In genomic region chr22:30947821-30948454, GRCh38 we compare ENCODE assay signal across 8 cellular contexts. TPM values are rescaled to one million over a fixed set of nuclear protein-coding genes. Genes with fewer than 3 reads are reported as not detected.
DNase-seq lines count a peak whose midpoint lies in the region; ATAC-seq and TF ChIP-seq lines count a peak whose summit lies in the region.

No MANE protein-coding gene starts in this region.

- peaks cover 50% of the 10 kb centered on the region for H3K36me3 Mint-ChIP-seq in osteocyte (ENCODE audit: unreplicated experiment)

- H3K27me3 Mint-ChIP-seq in osteocyte (ENCODE audit: unreplicated experiment), result no peaks in the 10 kb centered on the region

- in situ Hi-C loops in ACHN (cut with HindIII; ENCODE audit: low pct_ligation_motif_present, low pct_unique_long_range_greater_than_20kb, low sequenced_read_pairs), result no loop called here

- ATAC-seq in GM21619 (IDR thresholded peaks at IDR 0.05; ENCODE audit: unreplicated experiment) (no peak), GM18907 (IDR thresholded peaks at IDR 0.05; ENCODE audit: unreplicated experiment) (no peak), HG03108 (IDR thresholded peaks at IDR 0.05; ENCODE audit: unreplicated experiment) (no peak)

- peaks cover 4% of the 10 kb centered on the region for H3K4me1 Mint-ChIP-seq in osteocyte (ENCODE audit: unreplicated experiment)

- TF ChIP-seq CTCF in GM12865 (IDR thresholded peaks at IDR 0.05; ENCODE audit: insufficient read depth, low read depth, low read length, missing control alignments) (peak; percentile 42), osteocyte (IDR thresholded peaks at IDR 0.05) (peak; percentile 68)

- peak; percentile 36 for DNase-seq in ACHN
- peak; percentile 36 for DNase-seq in GM12865 (ENCODE audit: low read depth)
- peak; percentile 42 for DNase-seq in RPMI7951 (ENCODE audit: low read depth)
- DNase-seq in fibroblast of gingiva (ENCODE audit: low read depth), result peak; percentile 53
- no peak for DNase-seq in osteocyte (ENCODE audit: extremely low spot score, unreplicated experiment)

- no peak overlapping the region for H3K4me3 Mint-ChIP-seq in osteocyte (ENCODE audit: unreplicated experiment)

- no peaks in the 10 kb centered on the region for H3K9me3 Mint-ChIP-seq in osteocyte (ENCODE audit: unreplicated experiment)

- no peak overlapping the region for H3K4me3 ChIP-seq in GM12865 (ENCODE audit: low read depth, low read length)

- H3K27ac Mint-ChIP-seq in osteocyte (ENCODE audit: unreplicated experiment), result no peak overlapping the region

RNA-seq across cellular contexts. Expression of gene MORC2, which starts 20.6 kb away (rescaled TPM):
- 7.1 and 8.8 TPM in 2 replicates for total RNA-seq in RPMI7951 (2014; rRNA removed; shearing (Covaris generic))
- total RNA-seq in osteocyte, result 26.9 and 29.1 TPM in 2 replicates

RNA-seq across cellular contexts. Expression of gene TUG1, which starts 21.1 kb away (rescaled TPM):
- 26.7 and 41.8 TPM in 2 replicates for total RNA-seq in RPMI7951 (2014; rRNA removed; shearing (Covaris generic))
- total RNA-seq in osteocyte, result 92.9 and 93.2 TPM in 2 replicates
